Comparison of ENCODE assay signal across 8 cellular contexts in genomic region chr6:161618816-161619454, GRCh38.
DNase-seq lines count a peak whose midpoint lies in the region; ATAC-seq and TF ChIP-seq lines count a peak whose summit lies in the region.

No MANE protein-coding gene starts in this region.

- peaks cover 17% of the 10 kb centered on the region for H3K27me3 Mint-ChIP-seq in nephron progenitor cell (ENCODE audit: low read depth, poor library complexity)

- H3K4me3 ChIP-seq in choroid plexus epithelial cell (ENCODE audit: low read depth, low read length) (no peak overlapping the region), lower leg skin (ENCODE audit: low read depth, poor library complexity, severe bottlenecking) (no peak overlapping the region)

- TF ChIP-seq CTCF in choroid plexus epithelial cell (conservative IDR thresholded peaks at IDR 0.05; ENCODE audit: low read depth, low read length) = peak; percentile 66
- TF ChIP-seq CTCF in nephron progenitor cell (IDR thresholded peaks at IDR 0.05) = peak; percentile 43
- TF ChIP-seq CTCF in lower leg skin (IDR thresholded peaks at IDR 0.05) = no peak

- DNase-seq in GM04503 (ENCODE audit: low read depth) (peak; percentile 34), NCI-H524 treated with DMSO at 0.1 percent for 48 hours (lab: John Stamatoyannopoulos, UW) (peak; percentile 73), choroid plexus epithelial cell (ENCODE audit: low read depth) (peak; percentile 63), nephron progenitor cell (peak; percentile 36), HCEC 1CT (no peak), lower leg skin (ENCODE audit: low spot score in 2 of 2) (no peak)

- H3K4me3 Mint-ChIP-seq in nephron progenitor cell = no peak overlapping the region

- H3K4me1 Mint-ChIP-seq in nephron progenitor cell = peaks cover 10% of the 10 kb centered on the region

- ATAC-seq in HG03280 (IDR thresholded peaks at IDR 0.05; ENCODE audit: unreplicated experiment) (no peak), HG03378 (IDR thresholded peaks at IDR 0.05; ENCODE audit: unreplicated experiment) (no peak)

- no peaks in the 10 kb centered on the region for H3K36me3 Mint-ChIP-seq in nephron progenitor cell (ENCODE audit: low read depth)

- peaks cover 1% of the 10 kb centered on the region for H3K9me3 Mint-ChIP-seq in nephron progenitor cell

- intact Hi-C loops in lower leg skin (cut with DNase I; ENCODE audit: low total_unique reads) = no loop called here

- 53 to 56% methylated on average over 9 of the region's 9 CpGs for WGBS in lower leg skin, 2 donors

- H3K27ac Mint-ChIP-seq in nephron progenitor cell = no peak overlapping the region

- TF ChIP-seq POLR2A in lower leg skin (IDR thresholded peaks at IDR 0.05) = no peak

Comparison
In these comparisons a context has a peak if more than half of its experiments do, and no peak if none do; other contexts are left out.
1. DNase-seq: peak in GM04503 (single experiment), NCI-H524 treated with DMSO at 0.1 percent for 48 hours (single experiment), choroid plexus epithelial cell (single experiment) and nephron progenitor cell (single experiment); none in HCEC 1CT (single experiment) and lower leg skin (0 of 2).
2. CTCF ChIP-seq: peak in choroid plexus epithelial cell (single experiment) and nephron progenitor cell (single experiment); none in lower leg skin (0 of 3).